In genomic region chr7:23292623-23293022, GRCh38 we compare ENCODE assay signal across 31 cellular contexts.
"Had no signal": no experiment of that assay in that cellular context is flagged by ENCODE, and none has a peak within 500 bp of the region (broad histone marks: within the 10 kb centered on the region; RNA-seq: fewer than 3 reads in every experiment).

No MANE protein-coding gene starts in this region.

- H3K4me3 Mint-ChIP-seq: activated B cell treated with CpG ODN at 0.5 μM for 24 hours; activated CD4-positive, alpha-beta memory T cell treated with anti-CD3 and anti-CD28 coated beads for 36 hours; activated naive CD4-positive, alpha-beta T cell treated with anti-CD3 and anti-CD28 coated beads, Interleukin-2, amount 10 ng/mL, durations not matched to agents 7 days and 5 days; activated naive CD8-positive, alpha-beta T cell; activated naive CD8-positive, alpha-beta T cell treated with anti-CD3 and anti-CD28 coated beads, Interleukin-2, amount 50 U/mL, for 24 hours had no signal

- H3K9me3 Mint-ChIP-seq: activated B cell treated with CpG ODN at 0.5 μM for 24 hours; activated CD4-positive, alpha-beta memory T cell treated with anti-CD3 and anti-CD28 coated beads for 36 hours; activated naive CD4-positive, alpha-beta T cell treated with anti-CD3 and anti-CD28 coated beads, Interleukin-2, amount 10 ng/mL, durations not matched to agents 7 days and 5 days; activated naive CD8-positive, alpha-beta T cell treated with anti-CD3 and anti-CD28 coated beads, Interleukin-2, amount 50 U/mL, for 24 hours had no signal

- H3K27ac Mint-ChIP-seq: activated B cell treated with CpG ODN at 0.5 μM for 24 hours; activated CD4-positive, alpha-beta memory T cell treated with anti-CD3 and anti-CD28 coated beads for 36 hours; activated naive CD4-positive, alpha-beta T cell treated with anti-CD3 and anti-CD28 coated beads, Interleukin-2, amount 10 ng/mL, durations not matched to agents 7 days and 5 days; activated naive CD8-positive, alpha-beta T cell; activated naive CD8-positive, alpha-beta T cell treated with anti-CD3 and anti-CD28 coated beads, Interleukin-2, amount 50 U/mL, for 24 hours had no signal

- ATAC-seq: activated naive CD8-positive, alpha-beta T cell treated with anti-CD3 and anti-CD28 coated beads, Interleukin-2, amount 50 U/mL, for 24 hours had no signal

- H3K9me3 ChIP-seq: Peyer's patch, SJSA1 had no signal

- H3K36me3 ChIP-seq: brain microvascular endothelial cell, Peyer's patch, SJSA1 had no signal

- H3K36me3 Mint-ChIP-seq: activated CD4-positive, alpha-beta memory T cell treated with anti-CD3 and anti-CD28 coated beads for 36 hours; activated naive CD4-positive, alpha-beta T cell treated with anti-CD3 and anti-CD28 coated beads, Interleukin-2, amount 10 ng/mL, durations not matched to agents 7 days and 5 days had no signal

- H3K4me1 Mint-ChIP-seq: activated B cell treated with CpG ODN at 0.5 μM for 24 hours had no signal

- H3K4me1 ChIP-seq: Peyer's patch, SJSA1 had no signal

- H3K4me3 ChIP-seq: Peyer's patch, SJSA1 had no signal

- DNase-seq: activated B cell treated with CpG ODN at 0.5 μM for 24 hours; activated CD4-positive, alpha-beta memory T cell treated with anti-CD3 and anti-CD28 coated beads for 36 hours; activated CD4-positive, alpha-beta T cell treated with anti-CD3 and anti-CD28 coated beads for 4 hours; activated CD4-positive, alpha-beta T cell treated with anti-CD3 and anti-CD28 coated beads, Interleukin-2, amount 50 U/mL, for 1 hour; activated CD4-positive, CD25-positive, alpha-beta regulatory T cell treated with anti-CD3 and anti-CD28 coated beads, Interleukin-2, amount 50 U/mL, for 72 hours; activated CD8-positive, alpha-beta memory T cell treated with anti-CD3 and anti-CD28 coated beads, Interleukin-2, amount 50 U/mL, for 48 hours; activated effector memory CD4-positive, alpha-beta T cell treated with Interleukin-2 at 50 U/mL for 16 hours; activated naive CD4-positive, alpha-beta T cell treated with anti-CD3 and anti-CD28 coated beads, Interleukin-2, amount 10 ng/mL, durations not matched to agents 7 days and 5 days; activated naive CD8-positive, alpha-beta T cell treated with anti-CD3 and anti-CD28 coated beads, Interleukin-2, amount 50 U/mL, for 24 hours; activated T-cell treated with anti-CD3 and anti-CD28 coated beads, Interleukin-2, amount 50 U/mL, for 48 hours; amniotic stem cell; aorta; brain microvascular endothelial cell; central memory CD4-positive, alpha-beta T cell; NCI-H1105; NCI-H187 treated with DMSO at 0.1 percent for 48 hours; NCI-H2171 treated with DMSO at 0.1 percent for 48 hours; NCI-H446; NCI-H510A treated with DMSO at 0.1 percent for 48 hours; NCI-H526 treated with DMSO at 0.1 percent for 48 hours; NCI-H774; Peyer's patch; RPMI8226; SHP77 treated with DMSO at 0.1 percent for 48 hours; SW 1271; T-helper 1 cell; T-helper 2 cell; T-helper 9 cell had no signal

- H3K27ac ChIP-seq: brain microvascular endothelial cell, Peyer's patch, SJSA1, VCaP had no signal

- H3K27me3 ChIP-seq: brain microvascular endothelial cell, Peyer's patch, SJSA1 had no signal
